Comparison of ENCODE assay signal across 8 cellular contexts in the genomic region with DNA sequence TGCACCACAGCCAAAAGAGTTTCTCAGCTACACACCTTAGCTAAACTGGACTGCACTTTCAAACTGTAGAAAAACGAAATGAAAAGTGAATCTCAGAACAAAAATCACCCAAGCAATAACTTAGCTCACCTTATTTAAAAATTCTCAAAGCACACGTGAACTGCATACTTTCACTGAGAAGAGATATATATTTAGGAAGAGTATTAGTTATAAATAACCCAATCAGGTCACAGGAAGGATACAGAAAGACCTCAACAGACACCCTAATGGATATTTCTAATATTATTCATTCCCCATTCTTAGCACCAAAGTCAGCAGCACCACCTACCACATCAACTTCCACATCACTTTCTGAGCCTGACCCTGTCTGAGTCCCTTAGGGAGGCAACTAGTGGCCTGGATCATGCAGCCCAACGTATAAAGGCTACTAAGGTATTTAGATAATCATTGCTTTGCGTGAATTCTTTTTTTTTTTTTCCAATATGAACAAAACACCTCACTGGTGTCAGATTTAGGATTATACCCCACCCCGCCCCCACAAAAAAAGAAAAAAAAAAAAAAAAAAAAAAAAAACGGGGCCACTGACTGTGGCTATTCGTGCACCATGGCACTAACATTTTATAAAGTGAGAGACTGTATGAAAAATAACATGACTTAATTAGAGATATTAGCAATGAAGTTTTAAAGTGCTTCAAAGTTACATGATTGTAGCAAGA. TPM values are rescaled to one million over a fixed set of nuclear protein-coding genes. Genes with fewer than 3 reads are reported as not detected.
DNase-seq lines count a peak whose midpoint lies in the region; ATAC-seq and TF ChIP-seq lines count a peak whose summit lies in the region.

No MANE protein-coding gene starts in this region.

- peaks cover 15 to 61% of the 10 kb centered on the region in 2 donors for H3K4me1 ChIP-seq in left lung

- no peaks in the 10 kb centered on the region for H3K9me3 Mint-ChIP-seq in T-helper 1 cell treated with Interleukin-12 subunit alpha and Interleukin-12 subunit beta and Interleukin-4 antibody, amounts not matched to agents 30 μg/mL and 1 μg/mL, for 36 hours
- peaks cover 5% of the 10 kb centered on the region for H3K9me3 Mint-ChIP-seq in WTC11

- CTCF ChIA-PET in WTC11 (lab: Charles Lee): no interaction called here

- H3K36me3 Mint-ChIP-seq in T-helper 1 cell treated with Interleukin-12 subunit alpha and Interleukin-12 subunit beta and Interleukin-4 antibody, amounts not matched to agents 30 μg/mL and 1 μg/mL, for 36 hours (ENCODE audit: low read depth): peaks cover 15% of the 10 kb centered on the region
- H3K36me3 Mint-ChIP-seq in WTC11: peaks cover 5% of the 10 kb centered on the region

- peaks cover 6% of the 10 kb centered on the region for H3K27me3 Mint-ChIP-seq in T-helper 1 cell treated with Interleukin-12 subunit alpha and Interleukin-12 subunit beta and Interleukin-4 antibody, amounts not matched to agents 30 μg/mL and 1 μg/mL, for 36 hours (ENCODE audit: low read depth)
- H3K27me3 Mint-ChIP-seq in WTC11 (ENCODE audit: low read depth): no peaks in the 10 kb centered on the region

- POLR2A ChIA-PET in WTC11 (lab: Charles Lee): interaction anchor here (0.6 kb wide), 1 partner anchor 187 kb away, joined by 3 read pairs; no protein-coding TSS in a partner anchor

- peak overlapping the region; percentile 56 for H3K27ac Mint-ChIP-seq in T-helper 1 cell treated with Interleukin-12 subunit alpha and Interleukin-12 subunit beta and Interleukin-4 antibody, amounts not matched to agents 30 μg/mL and 1 μg/mL, for 36 hours
- H3K27ac Mint-ChIP-seq in WTC11: peak overlapping the region; percentile 82; the same call in 1 of the 2 replicates

- H3K36me3 ChIP-seq in left lung: no peaks in the 10 kb centered on the region

- TF ChIP-seq CTCF in WTC11 (IDR thresholded peaks at IDR 0.05): no peak
- TF ChIP-seq CTCF in left lung (IDR thresholded peaks at IDR 0.05): no peak

- DNase-seq in T-helper 1 cell: no peak
- DNase-seq in WTC11 (ENCODE audit: low spot score): no peak
- no peak for DNase-seq in left lung
- no peak for DNase-seq in NCI-H1436 treated with DMSO at 0.1 percent for 48 hours (lab: John Stamatoyannopoulos, UW)
- no peak for DNase-seq in NCI-H187 treated with DMSO at 0.1 percent for 48 hours (lab: John Stamatoyannopoulos, UW)
- no peak for DNase-seq in NCI-H2196 treated with DMSO at 0.1 percent for 48 hours (lab: John Stamatoyannopoulos, UW; ENCODE audit: unreplicated experiment)

- peak; percentile 16 for ATAC-seq in HG02642 (IDR thresholded peaks at IDR 0.05; ENCODE audit: poor library complexity, unreplicated experiment)
- no peak for ATAC-seq in WTC11
- no peak for ATAC-seq in left lung

- H3K4me1 Mint-ChIP-seq in T-helper 1 cell treated with Interleukin-12 subunit alpha and Interleukin-12 subunit beta and Interleukin-4 antibody, amounts not matched to agents 30 μg/mL and 1 μg/mL, for 36 hours (ENCODE audit: low read depth): peaks cover 45% of the 10 kb centered on the region
- H3K4me1 Mint-ChIP-seq in WTC11: peaks cover 33% of the 10 kb centered on the region

- H3K4me3 Mint-ChIP-seq in T-helper 1 cell treated with Interleukin-12 subunit alpha and Interleukin-12 subunit beta and Interleukin-4 antibody, amounts not matched to agents 30 μg/mL and 1 μg/mL, for 36 hours: peak overlapping the region; percentile 96
- H3K4me3 Mint-ChIP-seq in WTC11: peak overlapping the region; percentile 99

- intact Hi-C loops in left lung (cut with DNase I): no loop called here

- peak overlapping the region; percentile 99 for H3K27ac ChIP-seq in left lung

- no peaks in the 10 kb centered on the region for H3K9me3 ChIP-seq in left lung

- peak overlapping the region in 1 of 2 donors; percentile 99 for H3K4me3 ChIP-seq in left lung

- H3K27me3 ChIP-seq in left lung: no peaks in the 10 kb centered on the region

TF ChIP-seq in WTC11, 78 proteins besides CTCF, POLR2A, EP300 and RAD21 (continues in another document):
- TF ChIP-seq ZNF512 (CRISPR knock-in tag; IDR thresholded peaks at IDR 0.05; ENCODE audit: borderline replicate concordance): no peak
- no peak for TF ChIP-seq ZNF423 (CRISPR knock-in tag; IDR thresholded peaks at IDR 0.05)
- no peak for TF ChIP-seq MYBL2 (CRISPR knock-in tag; IDR thresholded peaks at IDR 0.05)
- TF ChIP-seq PRDM15 (CRISPR knock-in tag; IDR thresholded peaks at IDR 0.05): no peak
- TF ChIP-seq HMGA2 (CRISPR knock-in tag; IDR thresholded peaks at IDR 0.05): no peak
- TF ChIP-seq, protein P1, sequence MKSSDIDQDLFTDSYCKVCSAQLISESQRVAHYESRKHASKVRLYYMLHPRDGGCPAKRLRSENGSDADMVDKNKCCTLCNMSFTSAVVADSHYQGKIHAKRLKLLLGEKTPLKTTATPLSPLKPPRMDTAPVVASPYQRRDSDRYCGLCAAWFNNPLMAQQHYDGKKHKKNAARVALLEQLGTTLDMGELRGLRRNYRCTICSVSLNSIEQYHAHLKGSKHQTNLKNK (CRISPR knock-in tag; IDR thresholded peaks at IDR 0.05): no peak
- TF ChIP-seq, protein P2, sequence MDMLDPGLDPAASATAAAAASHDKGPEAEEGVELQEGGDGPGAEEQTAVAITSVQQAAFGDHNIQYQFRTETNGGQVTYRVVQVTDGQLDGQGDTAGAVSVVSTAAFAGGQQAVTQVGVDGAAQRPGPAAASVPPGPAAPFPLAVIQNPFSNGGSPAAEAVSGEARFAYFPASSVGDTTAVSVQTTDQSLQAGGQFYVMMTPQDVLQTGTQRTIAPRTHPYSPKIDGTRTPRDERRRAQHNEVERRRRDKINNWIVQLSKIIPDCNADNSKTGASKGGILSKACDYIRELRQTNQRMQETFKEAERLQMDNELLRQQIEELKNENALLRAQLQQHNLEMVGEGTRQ (CRISPR knock-in tag; IDR thresholded peaks at IDR 0.05): no peak
- TF ChIP-seq ZSCAN18 (CRISPR knock-in tag; IDR thresholded peaks at IDR 0.05): no peak
- TF ChIP-seq NFYB (CRISPR knock-in tag; conservative IDR thresholded peaks at IDR 0.05; ENCODE audit: low read depth): no peak
- TF ChIP-seq ZBTB43 (CRISPR knock-in tag; IDR thresholded peaks at IDR 0.05): no peak

RNA-seq across cellular contexts. Expression of gene ABI1, which starts 2.6 kb away (rescaled TPM):
- 27.9 to 33.9 TPM (median 29.3 TPM) in 3 replicates for total RNA-seq in WTC11 (2021)
- total RNA-seq in left lung: 10 to 100 TPM; 46.8 to 59.7 TPM
